Comparison of ENCODE assay signal across 16 cellular contexts in genomic region chr3:157113832-157114505, GRCh38. TPM values are rescaled to one million over a fixed set of nuclear protein-coding genes. Genes with fewer than 3 reads are reported as not detected.
DNase-seq lines count a peak whose midpoint lies in the region; ATAC-seq, FAIRE-seq and TF ChIP-seq lines count a peak whose summit lies in the region.
"Had no signal": no experiment of that assay in that cellular context is flagged by ENCODE, and none has a peak within 500 bp of the region (broad histone marks: within the 10 kb centered on the region; RNA-seq: fewer than 3 reads in every experiment).

No MANE protein-coding gene starts in this region.

- H3K4me2 ChIP-seq in HepG2 (ENCODE audit: low read depth, low read length) (no peak overlapping the region), Loucy (ENCODE audit: low read depth, low read length, poor library complexity, severe bottlenecking) (no peak overlapping the region)

- intact Hi-C loops in HepG2 (cut with micrococcal nuclease; ENCODE audit: unreplicated experiment): no loop called here
- intact Hi-C loops in right lobe of liver (cut with DNase I): no loop called here
- intact Hi-C loops in body of pancreas (cut with DNase I): no loop called here

- H3K9ac ChIP-seq in HepG2 (ENCODE audit: insufficient read depth, low read depth, low read length) (no peak overlapping the region), Loucy (ENCODE audit: low read depth, low read length, poor library complexity, severe bottlenecking) (no peak overlapping the region)

- no peaks in the 10 kb centered on the region for H3K27me3 ChIP-seq in HepG2 (ENCODE audit: control insufficient read depth in 1 of 2, insufficient read depth in 2 of 2, low read length in 2 of 2)
- no peaks in the 10 kb centered on the region for H3K27me3 ChIP-seq in right lobe of liver
- no peaks in the 10 kb centered on the region for H3K27me3 ChIP-seq in Loucy (ENCODE audit: insufficient read depth, low read length, poor library complexity, severe bottlenecking)
- no peaks in the 10 kb centered on the region for H3K27me3 ChIP-seq in body of pancreas
- H3K27me3 ChIP-seq: esophagus muscularis mucosa, stomach had no signal

- no peaks in the 10 kb centered on the region for H3K36me3 ChIP-seq in HepG2 (replicated peaks in 1 of 2; ENCODE audit: control insufficient read depth in 1 of 2, insufficient read depth in 2 of 2, low read length in 2 of 2)
- H3K36me3 ChIP-seq in right lobe of liver: no peaks in the 10 kb centered on the region
- H3K36me3 ChIP-seq in Loucy (ENCODE audit: insufficient read depth, low read length): no peaks in the 10 kb centered on the region
- H3K36me3 ChIP-seq in body of pancreas (replicated peaks in 1 of 2; ENCODE audit: insufficient read depth in 1 of 2, low read depth in 2 of 2): no peaks in the 10 kb centered on the region
- H3K36me3 ChIP-seq: esophagus muscularis mucosa, stomach had no signal

- H3K9me3 ChIP-seq in HepG2 (ENCODE audit: low read length): no peaks in the 10 kb centered on the region
- H3K9me3 ChIP-seq in right lobe of liver: no peaks in the 10 kb centered on the region
- H3K9me3 ChIP-seq in Loucy (ENCODE audit: insufficient read depth, low read depth, low read length): no peaks in the 10 kb centered on the region
- H3K9me3 ChIP-seq in body of pancreas: no peaks in the 10 kb centered on the region
- H3K9me3 ChIP-seq: esophagus muscularis mucosa, psoas muscle, stomach had no signal

- H3K27ac ChIP-seq in HepG2 (ENCODE audit: extremely low read length, insufficient read depth, low read length): no peak overlapping the region
- no peak overlapping the region for H3K27ac ChIP-seq in right lobe of liver
- H3K27ac ChIP-seq in body of pancreas: no peak overlapping the region
- H3K27ac ChIP-seq: esophagus muscularis mucosa had no signal

- POLR2A ChIA-PET in HepG2 (lab: Yijun Ruan, JAX): interaction anchor here (2.7 to 14.4 kb wide), 3 partner anchors 14 to 26 kb away, joined by 10 to 166 read pairs (median 32); no protein-coding TSS in a partner anchor

- H4K20me1 ChIP-seq in HepG2 (ENCODE audit: insufficient read depth, low read length): no peaks in the 10 kb centered on the region
- H4K20me1 ChIP-seq in Loucy (ENCODE audit: insufficient read depth, low read length, poor library complexity, severe bottlenecking): no peaks in the 10 kb centered on the region

- no peak overlapping the region for H3K4me3 ChIP-seq in HepG2 (replicated peaks in 1 of 3; ENCODE audit: insufficient read depth in 1 of 3, low read depth in 2 of 3, low read length in 3 of 3)
- no peak overlapping the region for H3K4me3 ChIP-seq in right lobe of liver
- no peak overlapping the region for H3K4me3 ChIP-seq in Loucy (ENCODE audit: low read length, poor library complexity, severe bottlenecking)
- H3K4me3 ChIP-seq in body of pancreas: no peak overlapping the region
- H3K4me3 ChIP-seq: esophagus muscularis mucosa, psoas muscle, stomach had no signal

- H3K4me1 ChIP-seq in HepG2 (ENCODE audit: insufficient read depth, low read length): peaks cover 42% of the 10 kb centered on the region
- peaks cover 0 to 3% (median 0%) of the 10 kb centered on the region in 4 donors for H3K4me1 ChIP-seq in right lobe of liver
- H3K4me1 ChIP-seq in Loucy (ENCODE audit: insufficient read depth, low read length, poor library complexity, severe bottlenecking): no peaks in the 10 kb centered on the region
- H3K4me1 ChIP-seq in body of pancreas: peaks cover 14% of the 10 kb centered on the region

- H3K9me2 ChIP-seq in Loucy (replicated peaks; ENCODE audit: low read depth, low read length): no peaks in the 10 kb centered on the region

- TF ChIP-seq CTCF in HepG2 (CRISPR knock-in tag; IDR thresholded peaks at IDR 0.05) (no peak), right lobe of liver (IDR thresholded peaks at IDR 0.05) (no peak), Loucy (conservative IDR thresholded peaks at IDR 0.05; ENCODE audit: low read length) (peak; percentile 51; the same call in 1 of the 2 replicates), body of pancreas (IDR thresholded peaks at IDR 0.05) (peak in 2 of 7 experiments; percentile 11 to 17)

- no TSS peak for BruUV-seq in HepG2 (replicated peaks; lab: Mats Ljungman, UMichigan)

- FAIRE-seq in HepG2 (lab: Jason Lieb, UNC): no peak

- no peak for TF ChIP-seq EP300 in HepG2 (IDR thresholded peaks at IDR 0.05; ENCODE audit: low read depth in 2 of 2, low read length in 2 of 2)
- no peak for TF ChIP-seq EP300 in HepG2 (CRISPR knock-in tag; IDR thresholded peaks at IDR 0.05; ENCODE audit: borderline replicate concordance)

- CTCF ChIA-PET in HepG2 (lab: Yijun Ruan, JAX; ENCODE audit: low intra/inter-chr PET ratio, low total read pairs): no interaction called here

- H3K79me2 ChIP-seq in HepG2 (ENCODE audit: insufficient read depth, low read length) (no peaks in the 10 kb centered on the region), Loucy (ENCODE audit: insufficient read depth, low read length) (no peaks in the 10 kb centered on the region)

- in situ Hi-C loops in HepG2 (cut with HindIII; ENCODE audit: extremely low pct_ligation_motif_present, low pct_unique_long_range_greater_than_20kb): no loop called here

- no peak overlapping the region for H2AFZ ChIP-seq in HepG2 (ENCODE audit: low read length)
- no peak overlapping the region for H2AFZ ChIP-seq in Loucy (ENCODE audit: low read length)

- no peak for TF ChIP-seq POLR2A in HepG2 (IDR thresholded peaks at IDR 0.05; ENCODE audit: insufficient read depth in 1 of 2, low read depth in 2 of 2, low read length in 2 of 2)
- no peak for TF ChIP-seq POLR2A in right lobe of liver (IDR thresholded peaks at IDR 0.05)
- TF ChIP-seq POLR2A in body of pancreas (IDR thresholded peaks at IDR 0.05): no peak

- H3F3A ChIP-seq in Loucy (ENCODE audit: low read depth): no peaks in the 10 kb centered on the region

- 79% methylated on average over 3 of the region's 3 CpGs for WGBS in HepG2 (ENCODE audit: low lambda C conversion rate)
- 77% methylated on average over 3 of the region's 3 CpGs for WGBS in right lobe of liver (ENCODE audit: insufficient coverage, low coverage, low lambda C conversion rate, missing lambda C conversion rate)
- 70 to 76% methylated on average over 3 of the region's 3 CpGs for WGBS in body of pancreas, 2 donors

- DNase-seq in HepG2 (ENCODE audit: low spot score): no peak
- DNase-seq in right lobe of liver: no peak
- DNase-seq in body of pancreas: no peak
- DNase-seq in stimulated activated CD4-positive, alpha-beta T cell treated with anti-CD3 and anti-CD28 coated beads, Interleukin-2, amount 100 ng/mL, for 24 hours: no peak
- no peak for DNase-seq in effector CD4-positive, alpha-beta T cell
- DNase-seq: H7; midbrain; NCI-H1694 treated with DMSO at 0.1 percent for 48 hours; psoas muscle; stimulated activated CD4-positive, alpha-beta T cell treated with anti-CD3 and anti-CD28 coated beads, Interleukin-4, amount 100 ng/mL, for 4 hours; stomach; T-helper 9 cell had no signal

- no peak for TF ChIP-seq RAD21 in HepG2 (CRISPR knock-in tag; IDR thresholded peaks at IDR 0.05)

- ATAC-seq in HepG2 (peak; percentile 70), right lobe of liver (no peak), body of pancreas (peak; percentile 31), HG03571 (IDR thresholded peaks at IDR 0.05; ENCODE audit: unreplicated experiment) (no peak), GM18909 (IDR thresholded peaks at IDR 0.05; ENCODE audit: poor library complexity, unreplicated experiment) (no peak)
- ATAC-seq: psoas muscle had no signal

TF ChIP-seq in HepG2, 621 proteins besides CTCF, POLR2A, EP300 and RAD21 (continues in another document):
- no peak for TF ChIP-seq SP2 (CRISPR knock-in tag; IDR thresholded peaks at IDR 0.05)
- TF ChIP-seq ATF4 (CRISPR knock-in tag; IDR thresholded peaks at IDR 0.05): no peak
- TF ChIP-seq HOXA7 (CRISPR knock-in tag; IDR thresholded peaks at IDR 0.05): no peak

RNA-seq across cellular contexts. Expression of gene CCNL1, which starts 46.0 kb away (rescaled TPM):
- total RNA-seq in HepG2 (2016; rRNA removed; fragmentation: Illumina TruSeq; extraction: Trizol): 23.5 and 151 TPM in 2 replicates
- total RNA-seq in HepG2 (2016; cell fraction: cytosol; rRNA removed; fragmentation: Illumina TruSeq; extraction: Trizol; ENCODE audit: low read depth): 18.9 and 19.9 TPM in 2 replicates
- total RNA-seq in HepG2 (2016; cell fraction: insoluble cytoplasmic fraction; rRNA removed; fragmentation: Illumina TruSeq; extraction: Trizol): 22.0 and 151 TPM in 2 replicates
- total RNA-seq in HepG2 (2016; cell fraction: membrane; rRNA removed; fragmentation: Illumina TruSeq; extraction: Trizol): 19.5 and 22.9 TPM in 2 replicates
- 552 TPM in 2 replicates for total RNA-seq in HepG2 (2016; cell fraction: nucleus; rRNA removed; fragmentation: Illumina TruSeq; extraction: Trizol)
- polyA plus RNA-seq in HepG2 (2011; rRNA removed): 303 and 309 TPM in 2 replicates
- polyA plus RNA-seq in HepG2 (2011; cell fraction: cytosol; rRNA removed): 35.9 and 39.3 TPM in 2 replicates
- polyA plus RNA-seq in HepG2 (2011; cell fraction: nucleus; rRNA removed): 1,033 and 1,155 TPM in 2 replicates
- polyA plus RNA-seq in HepG2 (2012): 118 and 121 TPM in 2 replicates
- 4.9 and 6.1 TPM in 2 replicates for polyA plus RNA-seq in HepG2 (2016; cell fraction: cytosol; fragmentation: Illumina TruSeq; extraction: Trizol; ENCODE audit: low read depth)
- 26.1 and 28.4 TPM in 2 replicates for polyA plus RNA-seq in HepG2 (2016; cell fraction: insoluble cytoplasmic fraction; fragmentation: Illumina TruSeq; extraction: Trizol; ENCODE audit: low read depth)
- polyA plus RNA-seq in HepG2 (2016; cell fraction: membrane; fragmentation: Illumina TruSeq; extraction: Trizol; ENCODE audit: low read depth): 6.6 and 9.0 TPM in 2 replicates
- polyA plus RNA-seq in HepG2 (2016; cell fraction: nucleus; fragmentation: Illumina TruSeq; extraction: Trizol; ENCODE audit: insufficient read depth, low read depth): 607 and 612 TPM in 2 replicates
- 138 and 193 TPM in 2 replicates for polyA minus RNA-seq in HepG2 (2011; rRNA and poly(A)+ RNA removed; ENCODE audit: low replicate concordance)
- 30.6 and 49.5 TPM in 2 replicates for polyA minus RNA-seq in HepG2 (2011; cell fraction: cytosol; rRNA and poly(A)+ RNA removed)
- polyA minus RNA-seq in HepG2 (2011; cell fraction: nucleus; rRNA and poly(A)+ RNA removed): 1,410 and 1,557 TPM in 2 replicates
- total RNA-seq in right lobe of liver: 100 to 1,000 TPM in 2 of 6 experiments, 10 to 100 TPM in 4; 34.0 to 153 (median 78.5) TPM
- 100 to 1,000 TPM; 194 to 196 TPM for total RNA-seq in body of pancreas

Comparison
In these comparisons a context has a peak if more than half of its experiments do, and no peak if none do; other contexts are left out.
1. ATAC-seq: peak in HepG2 (single experiment) and body of pancreas (single experiment); none in right lobe of liver (0 of 4), HG03571 (single experiment) and GM18909 (single experiment).